ENCODE assay signal across 1 cellular context in the genomic region with DNA sequence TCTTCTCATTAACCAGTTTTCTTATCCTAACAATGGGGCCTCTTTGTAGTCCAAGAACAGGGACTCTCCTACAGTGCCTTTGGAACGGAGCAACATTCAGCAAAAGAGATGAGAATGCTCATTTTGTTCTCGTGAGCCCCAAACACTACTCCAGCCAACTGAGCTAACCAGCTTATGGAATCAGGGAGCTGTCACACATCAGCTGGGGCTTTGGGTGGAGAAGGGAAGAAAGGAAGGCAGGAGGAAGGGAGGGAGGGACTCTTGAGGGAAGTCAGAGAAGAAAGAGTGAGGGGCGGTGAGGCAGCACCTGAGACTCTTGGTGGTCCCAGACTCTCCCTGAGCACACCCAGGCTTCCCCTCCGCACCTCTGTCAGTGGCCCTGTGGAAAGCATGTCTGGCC.
TF ChIP-seq lines count a peak whose summit lies in the region.

No MANE protein-coding gene starts in this region.

TF ChIP-seq in GM12878, 131 proteins besides CTCF, POLR2A, EP300 and RAD21:
- TF ChIP-seq DPF2 (IDR thresholded peaks at IDR 0.05) (0 out of 2 replicates have a peak, but pooled peaks have one; percentile 1), HDGF (IDR thresholded peaks at IDR 0.05) (no peak)
